1 cellular context compared by ENCODE assay signal in the genomic region with DNA sequence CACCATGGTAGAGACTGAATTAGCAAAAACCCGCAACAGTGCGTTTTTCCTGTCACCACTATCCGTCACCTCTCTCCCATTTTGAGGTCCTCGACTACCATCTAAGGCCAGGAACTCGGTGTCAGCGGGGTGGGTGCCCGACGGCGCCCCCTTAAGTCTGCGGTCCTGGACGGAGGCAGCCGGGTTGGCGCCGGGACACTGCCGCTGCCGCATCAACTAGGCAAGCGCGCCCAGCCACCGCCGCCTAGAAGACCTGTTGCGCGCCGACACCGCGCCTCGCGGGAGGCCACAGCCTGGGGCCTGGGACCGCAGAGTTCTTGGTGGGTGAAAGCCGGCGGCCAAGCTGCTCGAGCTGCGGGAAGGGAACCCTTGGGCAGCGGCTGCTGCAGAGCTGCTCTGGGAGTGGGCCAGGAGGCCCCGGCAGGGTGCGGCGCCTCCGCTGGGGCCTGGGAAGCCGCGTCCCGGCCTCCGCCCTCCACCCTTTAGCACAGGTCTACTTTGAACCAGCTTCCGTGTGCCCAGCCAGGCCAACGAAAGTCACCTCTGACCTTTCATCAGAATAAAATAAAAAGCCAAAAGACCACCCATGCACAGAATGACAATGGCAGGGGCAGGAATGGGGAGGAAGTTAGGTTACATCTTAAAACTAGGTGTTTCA.
A peak's percentile ranks its signal among the peaks of the same experiment; 100 is the strongest.
TF ChIP-seq lines count a peak whose summit lies in the region.

No MANE protein-coding gene starts in this region.

TF ChIP-seq in H1, 55 proteins besides CTCF, POLR2A, EP300 and RAD21:
- no peak for TF ChIP-seq JUN (IDR thresholded peaks at IDR 0.05; ENCODE audit: low read depth, low read length)
- TF ChIP-seq EZH2 (IDR thresholded peaks at IDR 0.05; ENCODE audit: low read depth, low read length, severe bottlenecking) = no peak
- no peak for TF ChIP-seq RXRA (IDR thresholded peaks at IDR 0.05; ENCODE audit: insufficient read depth, low read depth, low read length)
- peak in 1 of 2 experiments; percentile 74; a peak in 2 of 4 replicates for TF ChIP-seq HDAC2 (IDR thresholded peaks at IDR 0.05; ENCODE audit: borderline replicate concordance in 1 of 2, low read depth in 2 of 2, low read length in 2 of 2)
- no peak for TF ChIP-seq POU5F1 (IDR thresholded peaks at IDR 0.05; ENCODE audit: low read depth, low read length)
- peak; percentile 41 for TF ChIP-seq ASH2L (IDR thresholded peaks at IDR 0.05; ENCODE audit: low read length)
- peak; percentile 9; the same call in 1 of the 2 replicates for TF ChIP-seq SRF (IDR thresholded peaks at IDR 0.05; ENCODE audit: low read depth, low read length)
- TF ChIP-seq KDM4A (IDR thresholded peaks at IDR 0.05; ENCODE audit: low read depth, low read length, severe bottlenecking) = peak; percentile 66
- TF ChIP-seq SIRT6 (IDR thresholded peaks at IDR 0.05; ENCODE audit: low read length) = no peak
- TF ChIP-seq BACH1 (IDR thresholded peaks at IDR 0.05; ENCODE audit: low read length) = no peak
TF ChIP-seq in H1: peak in this region for 4.
